ENCODE assay signal across 13 cellular contexts in genomic region chr10:122139627-122140151, GRCh38.
DNase-seq lines count a peak whose midpoint lies in the region; ATAC-seq and TF ChIP-seq lines count a peak whose summit lies in the region.
"Had no signal": no experiment of that assay in that cellular context is flagged by ENCODE, and none has a peak within 500 bp of the region (broad histone marks: within the 10 kb centered on the region; RNA-seq: fewer than 3 reads in every experiment).

No MANE protein-coding gene starts in this region.

- DNase-seq in ELF-1 (ENCODE audit: low read depth, low spot score) (peak; percentile 47), left ventricle myocardium superior (peak; percentile 85), retina (peak; percentile 60), MV-4-11 (lab: John Stamatoyannopoulos, UW) (no peak), islet precursor cell (no peak), NCI-H146 treated with DMSO at 0.1 percent for 48 hours (lab: John Stamatoyannopoulos, UW; ENCODE audit: unreplicated experiment) (no peak)
- no peak for DNase-seq in activated T-cell treated with anti-CD3 and anti-CD28 coated beads, Interleukin-2, amount 50 U/mL, for 1 hour
- DNase-seq: activated CD8-positive, alpha-beta T cell treated with anti-CD3 and anti-CD28 coated beads for 36 hours; activated naive CD4-positive, alpha-beta T cell treated with Interleukin-2 at 50 U/mL for 16 hours; caudate nucleus; immature natural killer cell; stimulated activated CD4-positive, alpha-beta T cell treated with anti-CD3 and anti-CD28 coated beads, Interleukin-15, amount 100 ng/mL, for 24 hours had no signal

- ATAC-seq in SK-N-SH treated with all-trans-retinoic acid at 6 μM for 48 hours, result peak; percentile 20
- ATAC-seq in left ventricle myocardium superior, result peak; percentile 74
- ATAC-seq: activated CD8-positive, alpha-beta T cell treated with anti-CD3 and anti-CD28 coated beads for 36 hours had no signal

- intact Hi-C loops in left ventricle myocardium superior (cut with micrococcal nuclease), result no loop called here

TF ChIP-seq in SK-N-SH treated with all-trans-retinoic acid at 6 μM for 48 hours, 23 proteins besides CTCF, POLR2A, EP300 and RAD21:
- TF ChIP-seq OSR1 (CRISPR knock-in tag; IDR thresholded peaks at IDR 0.05) (no peak), GLIS3 (CRISPR knock-in tag; IDR thresholded peaks at IDR 0.05) (0 out of 2 replicates have a peak, but pooled peaks have one; percentile 65), PPARA (CRISPR knock-in tag; IDR thresholded peaks at IDR 0.05; ENCODE audit: borderline replicate concordance) (no peak), ZNF70 (CRISPR knock-in tag; IDR thresholded peaks at IDR 0.05) (peak; percentile 81), CSRNP3 (CRISPR knock-in tag; IDR thresholded peaks at IDR 0.05) (no peak), TCF4 (CRISPR knock-in tag; IDR thresholded peaks at IDR 0.05; ENCODE audit: borderline replicate concordance) (peak; percentile 99)
- TF ChIP-seq, protein P1, sequence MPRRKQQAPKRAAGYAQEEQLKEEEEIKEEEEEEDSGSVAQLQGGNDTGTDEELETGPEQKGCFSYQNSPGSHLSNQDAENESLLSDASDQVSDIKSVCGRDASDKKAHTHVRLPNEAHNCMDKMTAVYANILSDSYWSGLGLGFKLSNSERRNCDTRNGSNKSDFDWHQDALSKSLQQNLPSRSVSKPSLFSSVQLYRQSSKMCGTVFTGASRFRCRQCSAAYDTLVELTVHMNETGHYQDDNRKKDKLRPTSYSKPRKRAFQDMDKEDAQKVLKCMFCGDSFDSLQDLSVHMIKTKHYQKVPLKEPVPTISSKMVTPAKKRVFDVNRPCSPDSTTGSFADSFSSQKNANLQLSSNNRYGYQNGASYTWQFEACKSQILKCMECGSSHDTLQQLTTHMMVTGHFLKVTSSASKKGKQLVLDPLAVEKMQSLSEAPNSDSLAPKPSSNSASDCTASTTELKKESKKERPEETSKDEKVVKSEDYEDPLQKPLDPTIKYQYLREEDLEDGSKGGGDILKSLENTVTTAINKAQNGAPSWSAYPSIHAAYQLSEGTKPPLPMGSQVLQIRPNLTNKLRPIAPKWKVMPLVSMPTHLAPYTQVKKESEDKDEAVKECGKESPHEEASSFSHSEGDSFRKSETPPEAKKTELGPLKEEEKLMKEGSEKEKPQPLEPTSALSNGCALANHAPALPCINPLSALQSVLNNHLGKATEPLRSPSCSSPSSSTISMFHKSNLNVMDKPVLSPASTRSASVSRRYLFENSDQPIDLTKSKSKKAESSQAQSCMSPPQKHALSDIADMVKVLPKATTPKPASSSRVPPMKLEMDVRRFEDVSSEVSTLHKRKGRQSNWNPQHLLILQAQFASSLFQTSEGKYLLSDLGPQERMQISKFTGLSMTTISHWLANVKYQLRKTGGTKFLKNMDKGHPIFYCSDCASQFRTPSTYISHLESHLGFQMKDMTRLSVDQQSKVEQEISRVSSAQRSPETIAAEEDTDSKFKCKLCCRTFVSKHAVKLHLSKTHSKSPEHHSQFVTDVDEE (CRISPR knock-in tag; IDR thresholded peaks at IDR 0.05), result peak; percentile 98

Comparison
In these comparisons a context has a peak if more than half of its experiments do, and no peak if none do; other contexts are left out.
1. DNase-seq: peak in ELF-1 (single experiment), left ventricle myocardium superior (single experiment) and retina (single experiment); none in MV-4-11 (single experiment), activated T-cell treated with anti-CD3 and anti-CD28 coated beads, Interleukin-2, amount 50 U/mL, for 1 hour (single experiment), islet precursor cell (single experiment) and NCI-H146 treated with DMSO at 0.1 percent for 48 hours (single experiment).